ENCODE assay signal across 25 cellular contexts in genomic region chr14:95402612-95403011, GRCh38.
"Had no signal": no experiment of that assay in that cellular context is flagged by ENCODE, and none has a peak within 500 bp of the region (broad histone marks: within the 10 kb centered on the region; RNA-seq: fewer than 3 reads in every experiment).

No MANE protein-coding gene starts in this region.

- H3K27me3 ChIP-seq: brain microvascular endothelial cell, dorsolateral prefrontal cortex had no signal

- H3K27me3 Mint-ChIP-seq: activated CD4-positive, alpha-beta memory T cell treated with anti-CD3 and anti-CD28 coated beads, Interleukin-2, amount 10 ng/mL, durations not matched to agents 7 days and 5 days; activated CD4-positive, alpha-beta T cell treated with anti-CD3 and anti-CD28 coated beads for 36 hours; activated CD4-positive, alpha-beta T cell treated with anti-CD3 and anti-CD28 coated beads, Interleukin-2, amount 10 ng/mL, durations not matched to agents 24 days and 14 days; activated naive CD4-positive, alpha-beta T cell treated with anti-CD3 and anti-CD28 coated beads, Interleukin-2, amount 10 ng/mL, durations not matched to agents 7 days and 5 days; activated naive CD8-positive, alpha-beta T cell treated with anti-CD3 and anti-CD28 coated beads, Interleukin-2, amount 10 ng/mL, durations not matched to agents 7 days and 5 days; activated T-cell treated with anti-CD3 and anti-CD28 coated beads, Interleukin-2, amount 50 U/mL, for 24 hours; central memory CD8-positive, alpha-beta T cell; dendritic cell treated with granulocyte-macrophage colony-stimulating factor and Interleukin-4, amounts not matched to agents 40 ng/mL and 50 ng/mL, for 4 days had no signal

- H3K36me3 ChIP-seq: brain microvascular endothelial cell had no signal

- ATAC-seq: activated CD4-positive, alpha-beta T cell treated with anti-CD3 and anti-CD28 coated beads for 36 hours; activated naive CD4-positive, alpha-beta T cell treated with anti-CD3 and anti-CD28 coated beads, Interleukin-2, amount 50 U/mL, for 72 hours; activated T-cell treated with anti-CD3 and anti-CD28 coated beads, Interleukin-2, amount 50 U/mL, for 72 hours; esophagus mucosa; foreskin keratinocyte had no signal

- H3K4me3 ChIP-seq: coronary artery, dorsolateral prefrontal cortex had no signal

- H3K4me1 Mint-ChIP-seq: activated CD4-positive, alpha-beta memory T cell treated with anti-CD3 and anti-CD28 coated beads, Interleukin-2, amount 10 ng/mL, durations not matched to agents 7 days and 5 days; activated CD4-positive, alpha-beta T cell treated with anti-CD3 and anti-CD28 coated beads for 36 hours; activated CD4-positive, alpha-beta T cell treated with anti-CD3 and anti-CD28 coated beads, Interleukin-2, amount 10 ng/mL, durations not matched to agents 24 days and 14 days; activated naive CD4-positive, alpha-beta T cell treated with anti-CD3 and anti-CD28 coated beads, Interleukin-2, amount 10 ng/mL, durations not matched to agents 7 days and 5 days; activated naive CD8-positive, alpha-beta T cell treated with anti-CD3 and anti-CD28 coated beads, Interleukin-2, amount 10 ng/mL, durations not matched to agents 7 days and 5 days; central memory CD8-positive, alpha-beta T cell; endodermal cell had no signal

- H3K4me3 Mint-ChIP-seq: activated CD4-positive, alpha-beta memory T cell treated with anti-CD3 and anti-CD28 coated beads, Interleukin-2, amount 10 ng/mL, durations not matched to agents 7 days and 5 days; activated CD4-positive, alpha-beta T cell treated with anti-CD3 and anti-CD28 coated beads for 36 hours; activated CD4-positive, alpha-beta T cell treated with anti-CD3 and anti-CD28 coated beads, Interleukin-2, amount 10 ng/mL, durations not matched to agents 24 days and 14 days; activated naive CD4-positive, alpha-beta T cell treated with anti-CD3 and anti-CD28 coated beads, Interleukin-2, amount 10 ng/mL, durations not matched to agents 7 days and 5 days; activated naive CD8-positive, alpha-beta T cell treated with anti-CD3 and anti-CD28 coated beads, Interleukin-2, amount 10 ng/mL, durations not matched to agents 7 days and 5 days; activated T-cell treated with anti-CD3 and anti-CD28 coated beads, Interleukin-2, amount 50 U/mL, for 24 hours; activated T-cell treated with anti-CD3 and anti-CD28 coated beads, Interleukin-2, amount 50 U/mL, for 72 hours; central memory CD8-positive, alpha-beta T cell; dendritic cell treated with granulocyte-macrophage colony-stimulating factor and Interleukin-4, amounts not matched to agents 40 ng/mL and 50 ng/mL, for 4 days; endodermal cell had no signal

- H3K27ac ChIP-seq: brain microvascular endothelial cell, coronary artery, foreskin keratinocyte had no signal

- H3K36me3 Mint-ChIP-seq: activated naive CD4-positive, alpha-beta T cell treated with anti-CD3 and anti-CD28 coated beads, Interleukin-2, amount 50 U/mL, for 72 hours; activated naive CD8-positive, alpha-beta T cell treated with anti-CD3 and anti-CD28 coated beads, Interleukin-2, amount 10 ng/mL, durations not matched to agents 7 days and 5 days had no signal

- H3K27ac Mint-ChIP-seq: activated CD4-positive, alpha-beta memory T cell treated with anti-CD3 and anti-CD28 coated beads, Interleukin-2, amount 10 ng/mL, durations not matched to agents 7 days and 5 days; activated CD4-positive, alpha-beta T cell treated with anti-CD3 and anti-CD28 coated beads for 36 hours; activated CD4-positive, alpha-beta T cell treated with anti-CD3 and anti-CD28 coated beads, Interleukin-2, amount 10 ng/mL, durations not matched to agents 24 days and 14 days; activated naive CD4-positive, alpha-beta T cell treated with anti-CD3 and anti-CD28 coated beads, Interleukin-2, amount 10 ng/mL, durations not matched to agents 7 days and 5 days; activated naive CD4-positive, alpha-beta T cell treated with anti-CD3 and anti-CD28 coated beads, Interleukin-2, amount 50 U/mL, for 72 hours; activated naive CD8-positive, alpha-beta T cell treated with anti-CD3 and anti-CD28 coated beads, Interleukin-2, amount 10 ng/mL, durations not matched to agents 7 days and 5 days; activated T-cell treated with anti-CD3 and anti-CD28 coated beads, Interleukin-2, amount 50 U/mL, for 24 hours; activated T-cell treated with anti-CD3 and anti-CD28 coated beads, Interleukin-2, amount 50 U/mL, for 72 hours; dendritic cell treated with granulocyte-macrophage colony-stimulating factor and Interleukin-4, amounts not matched to agents 40 ng/mL and 50 ng/mL, for 4 days; endodermal cell had no signal

- H3K9me3 Mint-ChIP-seq: activated CD4-positive, alpha-beta memory T cell treated with anti-CD3 and anti-CD28 coated beads, Interleukin-2, amount 10 ng/mL, durations not matched to agents 7 days and 5 days; activated CD4-positive, alpha-beta T cell treated with anti-CD3 and anti-CD28 coated beads, Interleukin-2, amount 10 ng/mL, durations not matched to agents 24 days and 14 days; activated naive CD4-positive, alpha-beta T cell treated with anti-CD3 and anti-CD28 coated beads, Interleukin-2, amount 10 ng/mL, durations not matched to agents 7 days and 5 days; activated naive CD4-positive, alpha-beta T cell treated with anti-CD3 and anti-CD28 coated beads, Interleukin-2, amount 50 U/mL, for 72 hours; activated naive CD8-positive, alpha-beta T cell treated with anti-CD3 and anti-CD28 coated beads, Interleukin-2, amount 10 ng/mL, durations not matched to agents 7 days and 5 days; activated T-cell treated with anti-CD3 and anti-CD28 coated beads, Interleukin-2, amount 50 U/mL, for 24 hours; activated T-cell treated with anti-CD3 and anti-CD28 coated beads, Interleukin-2, amount 50 U/mL, for 72 hours; central memory CD8-positive, alpha-beta T cell; dendritic cell treated with granulocyte-macrophage colony-stimulating factor and Interleukin-4, amounts not matched to agents 40 ng/mL and 50 ng/mL, for 4 days; endodermal cell had no signal

- H3K4me1 ChIP-seq: foreskin keratinocyte had no signal

- DNase-seq: activated CD4-positive, alpha-beta memory T cell treated with anti-CD3 and anti-CD28 coated beads, Interleukin-2, amount 10 ng/mL, durations not matched to agents 7 days and 5 days; activated CD4-positive, alpha-beta T cell treated with anti-CD3 and anti-CD28 coated beads for 36 hours; activated CD4-positive, alpha-beta T cell treated with anti-CD3 and anti-CD28 coated beads, Interleukin-2, amount 10 ng/mL, durations not matched to agents 24 days and 14 days; activated CD4-positive, alpha-beta T cell treated with anti-CD3 and anti-CD28 coated beads, Interleukin-2, amount 50 U/mL, for 4 hours; activated CD4-positive, CD25-positive, alpha-beta regulatory T cell; activated CD4-positive, CD25-positive, alpha-beta regulatory T cell treated with anti-CD3 and anti-CD28 coated beads, Interleukin-2, amount 50 U/mL, for 72 hours; activated CD8-positive, alpha-beta memory T cell treated with anti-CD3 and anti-CD28 coated beads, Interleukin-2, amount 50 U/mL, for 48 hours; activated gamma-delta T cell; activated naive CD4-positive, alpha-beta T cell; activated naive CD4-positive, alpha-beta T cell treated with anti-CD3 and anti-CD28 coated beads, Interleukin-2, amount 10 ng/mL, durations not matched to agents 7 days and 5 days; activated naive CD8-positive, alpha-beta T cell treated with anti-CD3 and anti-CD28 coated beads, Interleukin-2, amount 10 ng/mL, durations not matched to agents 7 days and 5 days; activated T-cell treated with anti-CD3 and anti-CD28 coated beads for 4 hours; activated T-cell treated with anti-CD3 and anti-CD28 coated beads, Interleukin-2, amount 50 U/mL, for 24 hours; activated T-cell treated with anti-CD3 and anti-CD28 coated beads, Interleukin-2, amount 50 U/mL, for 72 hours; brain microvascular endothelial cell; dorsolateral prefrontal cortex; effector memory CD4-positive, alpha-beta T cell; endodermal cell; foreskin keratinocyte; T-helper 2 cell had no signal
